In the genomic region with DNA sequence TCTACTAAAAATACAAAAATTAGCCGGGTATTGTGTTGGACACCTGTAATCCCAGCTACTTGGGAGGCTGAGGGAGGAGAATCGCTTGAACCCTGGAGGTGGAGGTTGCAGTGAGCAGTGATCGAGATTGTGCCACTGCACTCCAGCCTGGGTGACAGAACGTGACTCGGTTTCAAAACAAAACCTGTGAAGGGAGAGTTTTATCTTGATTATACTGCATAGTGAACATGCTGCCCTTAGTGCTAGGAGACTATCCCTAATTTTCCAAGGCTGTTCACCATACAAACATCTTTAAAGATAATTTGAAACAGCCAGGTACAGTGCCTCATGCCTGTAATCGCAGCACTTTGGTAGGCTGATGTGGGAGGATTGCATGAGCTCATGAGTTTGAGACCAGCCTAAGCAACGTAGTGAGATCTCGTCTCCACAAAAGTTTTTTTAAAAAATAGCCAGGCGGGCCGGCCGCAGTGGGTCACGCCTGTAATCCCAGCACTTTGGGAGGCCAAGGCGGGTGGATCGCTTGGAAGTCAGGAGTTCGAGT, we compare ENCODE assay signal across 18 cellular contexts. TPM values are rescaled to one million over a fixed set of nuclear protein-coding genes. Genes with fewer than 3 reads are reported as not detected.
DNase-seq lines count a peak whose midpoint lies in the region; ATAC-seq and TF ChIP-seq lines count a peak whose summit lies in the region.
"Had no signal": no experiment of that assay in that cellular context is flagged by ENCODE, and none has a peak within 500 bp of the region (broad histone marks: within the 10 kb centered on the region; RNA-seq: fewer than 3 reads in every experiment).

No MANE protein-coding gene starts in this region.

- H3K4me3 Mint-ChIP-seq in activated T-cell treated with anti-CD3 and anti-CD28 coated beads, Interleukin-2, amount 50 U/mL, for 24 hours, result no peak overlapping the region
- H3K4me3 Mint-ChIP-seq in activated T-cell treated with anti-CD3 and anti-CD28 coated beads, Interleukin-2, amount 50 U/mL, for 72 hours, result peak overlapping the region in 1 of 2 donors; percentile 34
- no peak overlapping the region for H3K4me3 Mint-ChIP-seq in dendritic cell treated with granulocyte-macrophage colony-stimulating factor and Interleukin-4, amounts not matched to agents 40 ng/mL and 50 ng/mL, for 4 days
- H3K4me3 Mint-ChIP-seq: CD14-positive monocyte had no signal

- H3K36me3 Mint-ChIP-seq in activated T-cell treated with anti-CD3 and anti-CD28 coated beads, Interleukin-2, amount 50 U/mL, for 24 hours (ENCODE audit: low read depth), result peaks cover 3% of the 10 kb centered on the region
- H3K36me3 Mint-ChIP-seq in activated T-cell treated with anti-CD3 and anti-CD28 coated beads, Interleukin-2, amount 50 U/mL, for 72 hours (ENCODE audit: insufficient read depth in 2 of 2), result peaks cover 0 to 4% of the 10 kb centered on the region in 2 donors
- H3K36me3 Mint-ChIP-seq in dendritic cell treated with granulocyte-macrophage colony-stimulating factor and Interleukin-4, amounts not matched to agents 40 ng/mL and 50 ng/mL, for 4 days (ENCODE audit: low read depth), result peaks cover 21% of the 10 kb centered on the region

- H3K36me3 ChIP-seq in MM.1S (replicated peaks; ENCODE audit: insufficient read depth, low read length) (no peaks in the 10 kb centered on the region), stomach (no peaks in the 10 kb centered on the region)
- H3K36me3 ChIP-seq: SJCRH30 had no signal

- ATAC-seq in activated T-cell treated with anti-CD3 and anti-CD28 coated beads, Interleukin-2, amount 50 U/mL, for 72 hours (replicated peaks in 1 of 2), result no peak
- no peak for ATAC-seq in right cardiac atrium
- no peak for ATAC-seq in HG02973 (IDR thresholded peaks at IDR 0.05; ENCODE audit: unreplicated experiment)

- H3K27me3 ChIP-seq in MM.1S (replicated peaks; ENCODE audit: insufficient read depth, low read length) (0 out of 2 replicates have a peak, but pooled peaks cover 3% of the 10 kb centered on the region), stomach (no peaks in the 10 kb centered on the region), right cardiac atrium (ENCODE audit: control insufficient read depth, insufficient read depth) (no peaks in the 10 kb centered on the region)
- H3K27me3 ChIP-seq: SJCRH30 had no signal

- TF ChIP-seq POLR2A in stomach (IDR thresholded peaks at IDR 0.05), result no peak

- TF ChIP-seq EP300 in stomach (IDR thresholded peaks at IDR 0.05), result no peak

- no peaks in the 10 kb centered on the region for H3K27me3 Mint-ChIP-seq in activated T-cell treated with anti-CD3 and anti-CD28 coated beads, Interleukin-2, amount 50 U/mL, for 24 hours
- no peaks in the 10 kb centered on the region for H3K27me3 Mint-ChIP-seq in activated T-cell treated with anti-CD3 and anti-CD28 coated beads, Interleukin-2, amount 50 U/mL, for 72 hours (ENCODE audit: low read depth)
- H3K27me3 Mint-ChIP-seq in dendritic cell treated with granulocyte-macrophage colony-stimulating factor and Interleukin-4, amounts not matched to agents 40 ng/mL and 50 ng/mL, for 4 days, result no peaks in the 10 kb centered on the region

- no peak for TF ChIP-seq CTCF in MM.1S (IDR thresholded peaks at IDR 0.05; ENCODE audit: low read length)
- no peak for TF ChIP-seq CTCF in stomach (IDR thresholded peaks at IDR 0.05)

- peaks cover 73% of the 10 kb centered on the region for H3K4me1 Mint-ChIP-seq in activated T-cell treated with anti-CD3 and anti-CD28 coated beads, Interleukin-2, amount 50 U/mL, for 24 hours (ENCODE audit: low read depth)
- peaks cover 62% of the 10 kb centered on the region for H3K4me1 Mint-ChIP-seq in activated T-cell treated with anti-CD3 and anti-CD28 coated beads, Interleukin-2, amount 50 U/mL, for 72 hours (ENCODE audit: low read depth)
- H3K4me1 Mint-ChIP-seq in dendritic cell treated with granulocyte-macrophage colony-stimulating factor and Interleukin-4, amounts not matched to agents 40 ng/mL and 50 ng/mL, for 4 days (ENCODE audit: low read depth), result peaks cover 64% of the 10 kb centered on the region

- intact Hi-C loops in dendritic cell treated with granulocyte-macrophage colony-stimulating factor and Interleukin-4, amounts not matched to agents 40 ng/mL and 50 ng/mL, for 4 days (cut with micrococcal nuclease), result no loop called here
- intact Hi-C loops in stomach (cut with DNase I; ENCODE audit: low total_unique reads), result loop anchor here (10.0 kb wide), 1 partner anchor 54 kb away; no protein-coding TSS in a partner anchor
- intact Hi-C loops in right cardiac atrium (cut with DNase I), result no loop called here

- no peaks in the 10 kb centered on the region for H3K9me2 ChIP-seq in MM.1S (replicated peaks; ENCODE audit: insufficient read depth, low read length)

- peaks cover 41% of the 10 kb centered on the region for H3F3A ChIP-seq in MM.1S (ENCODE audit: insufficient read depth, low read length)

- H2AFZ ChIP-seq in MM.1S (ENCODE audit: low read length), result no peak overlapping the region

- no peak overlapping the region for H3K9ac ChIP-seq in MM.1S (ENCODE audit: low read length)

- peak overlapping the region; percentile 55 for H3K27ac Mint-ChIP-seq in activated T-cell treated with anti-CD3 and anti-CD28 coated beads, Interleukin-2, amount 50 U/mL, for 24 hours
- H3K27ac Mint-ChIP-seq in activated T-cell treated with anti-CD3 and anti-CD28 coated beads, Interleukin-2, amount 50 U/mL, for 72 hours, result no peak overlapping the region
- peak overlapping the region; percentile 32 for H3K27ac Mint-ChIP-seq in dendritic cell treated with granulocyte-macrophage colony-stimulating factor and Interleukin-4, amounts not matched to agents 40 ng/mL and 50 ng/mL, for 4 days

- H3K4me1 ChIP-seq in MM.1S (ENCODE audit: low read length) (peaks cover 49% of the 10 kb centered on the region), stomach (peaks cover 59 to 97% (median 78%) of the 10 kb centered on the region in 4 donors), right cardiac atrium (ENCODE audit: control insufficient read depth, insufficient read depth, low read length) (peaks cover 17% of the 10 kb centered on the region)
- H3K4me1 ChIP-seq: SJCRH30 had no signal

- H4K20me1 ChIP-seq in MM.1S (ENCODE audit: insufficient read depth, low read length), result no peaks in the 10 kb centered on the region

- H3K9me3 ChIP-seq in MM.1S (replicated peaks; ENCODE audit: insufficient read depth, low read length) (no peaks in the 10 kb centered on the region), stomach (no peaks in the 10 kb centered on the region), right cardiac atrium (ENCODE audit: control insufficient read depth, low read length) (no peaks in the 10 kb centered on the region)
- H3K9me3 ChIP-seq: Caco-2, SJCRH30 had no signal

- WGBS in stomach, 5 donors, result 77 to 90% (median 88%) methylated on average over 15 of the region's 15 CpGs
- 88% methylated on average over 15 of the region's 15 CpGs for WGBS in right cardiac atrium

- peak overlapping the region; percentile 76; the same call in 1 of the 2 replicates for H3K4me2 ChIP-seq in MM.1S (ENCODE audit: low read depth, low read length)

- no peak for DNase-seq in activated T-cell treated with anti-CD3 and anti-CD28 coated beads, Interleukin-2, amount 50 U/mL, for 24 hours
- DNase-seq in activated T-cell treated with anti-CD3 and anti-CD28 coated beads, Interleukin-2, amount 50 U/mL, for 72 hours, result no peak
- DNase-seq in MM.1S (no peak), stomach (no peak), right cardiac atrium (no peak), NCI-H1105 (lab: John Stamatoyannopoulos, UW) (no peak)
- DNase-seq: 8988T, Caco-2, NCI-H1417, NCI-H1930, NCI-H2171, NCI-H510A, OCI-M1, SJCRH30 had no signal

- no peak overlapping the region for H3K4me3 ChIP-seq in MM.1S (ENCODE audit: low read length)
- H3K4me3 ChIP-seq in stomach, result no peak overlapping the region
- no peak overlapping the region for H3K4me3 ChIP-seq in right cardiac atrium (ENCODE audit: low read length)
- H3K4me3 ChIP-seq: SJCRH30 had no signal

- no peaks in the 10 kb centered on the region for H3K9me3 Mint-ChIP-seq in activated T-cell treated with anti-CD3 and anti-CD28 coated beads, Interleukin-2, amount 50 U/mL, for 24 hours
- no peaks in the 10 kb centered on the region for H3K9me3 Mint-ChIP-seq in activated T-cell treated with anti-CD3 and anti-CD28 coated beads, Interleukin-2, amount 50 U/mL, for 72 hours
- H3K9me3 Mint-ChIP-seq in dendritic cell treated with granulocyte-macrophage colony-stimulating factor and Interleukin-4, amounts not matched to agents 40 ng/mL and 50 ng/mL, for 4 days, result no peaks in the 10 kb centered on the region
- H3K9me3 Mint-ChIP-seq: CD14-positive monocyte had no signal

- H3K27ac ChIP-seq in MM.1S (ENCODE audit: low read length), result peak overlapping the region; percentile 88; the same call in 1 of the 2 replicates
- H3K27ac ChIP-seq in stomach, result peak overlapping the region in 3 of 5 donors; percentile 97 to 100 (median 98)
- no peak overlapping the region for H3K27ac ChIP-seq in right cardiac atrium (ENCODE audit: low read length)
- H3K27ac ChIP-seq: RWPE1, SJCRH30 had no signal

- H3K79me2 ChIP-seq in MM.1S (ENCODE audit: low read length), result peaks cover 84% of the 10 kb centered on the region

RNA-seq across cellular contexts. Expression of a gene that starts 6.2 kb away (rescaled TPM):
- total RNA-seq in activated T-cell treated with anti-CD3 and anti-CD28 coated beads, Interleukin-2, amount 50 U/mL, for 72 hours, result 10 to 100 TPM; 57.5 to 68.6 TPM
- total RNA-seq in stomach (100 to 1,000 TPM in 1 of 5 donors, 10 to 100 TPM in 4; 57.5 to 177 (median 78.5) TPM), right cardiac atrium (10 to 100 TPM; 76.6 to 86.6 (median 84.1) TPM)
- polyA plus RNA-seq in stomach (10 to 100 TPM in 1 of 3 donors, 1 to 10 TPM in 2; 6.9 to 10.7 (median 7.1) TPM), right cardiac atrium (63.4 TPM)

RNA-seq across cellular contexts. Expression of a gene that starts 48.8 kb away (rescaled TPM):
- total RNA-seq in activated T-cell treated with anti-CD3 and anti-CD28 coated beads, Interleukin-2, amount 50 U/mL, for 72 hours, result under 1 TPM in 1 of 2 donors, not detected in 1; 0.38 TPM
- total RNA-seq in stomach (1 to 10 TPM in 1 of 5 donors, not detected in 4; 3.1 TPM), right cardiac atrium (1 to 10 TPM in 1 of 4 donors, under 1 TPM in 1, not detected in 2; 0.97 to 2.3 TPM)
- polyA plus RNA-seq in stomach (1 to 10 TPM in 1 of 3 donors, not detected in 2; 1.7 TPM), right cardiac atrium (0.18 TPM)
